ENCODE assay signal across 9 cellular contexts in the genomic region with DNA sequence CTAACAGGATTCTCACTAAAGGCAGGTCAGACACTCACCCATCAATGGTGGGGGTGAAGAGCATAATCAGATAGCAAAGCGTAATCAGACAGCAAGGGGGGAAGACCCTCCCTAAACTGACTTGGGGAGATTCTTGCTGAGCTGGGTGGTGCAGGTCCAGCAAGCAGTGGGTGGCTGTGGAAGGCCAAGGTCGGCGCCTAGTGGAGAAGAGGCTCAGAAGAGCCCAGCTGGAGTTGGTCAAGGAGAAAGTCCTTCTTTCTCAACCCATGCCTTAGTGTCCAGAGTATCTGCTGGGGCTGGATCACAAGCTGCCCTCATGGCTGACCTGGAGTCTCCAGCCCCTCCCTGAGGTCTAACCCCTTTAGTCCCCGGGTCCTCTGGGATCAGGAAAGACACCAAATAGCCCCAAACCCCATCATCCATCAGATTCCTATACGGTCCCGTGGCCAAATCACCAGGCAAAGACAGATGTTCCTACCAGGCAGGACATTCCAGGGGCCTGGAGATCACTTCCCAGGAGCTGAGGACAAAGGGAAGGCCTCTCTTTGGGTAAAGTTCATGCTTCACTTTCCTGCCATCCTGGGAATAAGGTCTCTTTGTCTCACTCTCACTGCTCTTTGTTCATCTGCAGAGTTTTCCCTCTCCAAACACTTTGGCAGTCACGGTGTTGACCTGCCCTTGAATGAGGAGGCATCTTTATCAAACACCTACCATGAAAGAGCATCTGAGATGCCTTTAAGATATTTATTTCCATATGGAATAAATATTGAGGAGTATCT. TPM values are rescaled to one million over a fixed set of nuclear protein-coding genes. Genes with fewer than 3 reads are reported as not detected.
DNase-seq lines count a peak whose midpoint lies in the region; ATAC-seq, FAIRE-seq and TF ChIP-seq lines count a peak whose summit lies in the region.
"Not testable (repeated sequence)": the region's sequence is repeated elsewhere in the genome, so short reads cannot be mapped to it uniquely, and the experiment has no call there.
"Had no signal": no experiment of that assay in that cellular context is flagged by ENCODE, and none has a peak within 500 bp of the region (broad histone marks: within the 10 kb centered on the region; RNA-seq: fewer than 3 reads in every experiment).

No MANE protein-coding gene starts in this region.

- BruUV-seq in MCF 10A (replicated peaks; lab: Mats Ljungman, UMichigan) = not testable (repeated sequence)

- H3K4me3 ChIP-seq in CD4-positive, CD25-positive, alpha-beta regulatory T cell (ENCODE audit: low read depth, low read length); stomach: not testable (repeated sequence)

- POLR2A ChIA-PET in MCF 10A (lab: Yijun Ruan, JAX) = interaction anchor here (1.5 kb wide), 1 partner anchor 11 kb away, joined by 4 read pairs; no protein-coding TSS in a partner anchor

- not testable (repeated sequence) for H3K9me3 ChIP-seq in CD4-positive, CD25-positive, alpha-beta regulatory T cell (ENCODE audit: control insufficient read depth in 2 of 2, low read length in 2 of 2); stomach

- H3K27me3 Mint-ChIP-seq in CD4-positive, CD25-positive, alpha-beta regulatory T cell; MCF 10A (ENCODE audit: insufficient read depth, unreplicated experiment); natural killer cell treated with Interleukin-12 subunit alpha and Interleukin-12 subunit beta and Interleukin-15 and Interleukin-18, amount 100 ng/mL, for 72 hours: not testable (repeated sequence)

- ATAC-seq in CD4-positive, CD25-positive, alpha-beta regulatory T cell (ENCODE audit: low read depth in 2 of 2); natural killer cell treated with Interleukin-12 subunit alpha and Interleukin-12 subunit beta and Interleukin-15 and Interleukin-18, amount 100 ng/mL, for 72 hours: not testable (repeated sequence)
- peak; percentile 26 for ATAC-seq in Right ventricle myocardium superior (ENCODE audit: poor library complexity)

- FAIRE-seq in urothelium cell line (lab: Jason Lieb, UNC) = peak; percentile 23

- H3K27ac Mint-ChIP-seq in CD4-positive, CD25-positive, alpha-beta regulatory T cell = peak overlapping the region; percentile 49 to 79 (median 55)
- H3K27ac Mint-ChIP-seq in MCF 10A (ENCODE audit: low read depth, unreplicated experiment) = peak overlapping the region; percentile 81
- H3K27ac Mint-ChIP-seq in natural killer cell treated with Interleukin-12 subunit alpha and Interleukin-12 subunit beta and Interleukin-15 and Interleukin-18, amount 100 ng/mL, for 72 hours = peak overlapping the region; percentile 58 to 83

- not testable (repeated sequence) for H3K27ac ChIP-seq in CD4-positive, CD25-positive, alpha-beta regulatory T cell (ENCODE audit: insufficient read depth, low read length, poor library complexity, severe bottlenecking); stomach

- H3K36me3 ChIP-seq in CD4-positive, CD25-positive, alpha-beta regulatory T cell (ENCODE audit: control insufficient read depth, insufficient read depth, low read length) = peaks cover 25% of the 10 kb centered on the region
- H3K36me3 ChIP-seq in stomach = peaks cover 4 to 86% (median 78%) of the 10 kb centered on the region in 4 donors

- intact Hi-C loops in MCF 10A (cut with micrococcal nuclease); Right ventricle myocardium superior (cut with DNase I); posterior vena cava (cut with DNase I); stomach (cut with DNase I; ENCODE audit: low total_unique reads): not testable (repeated sequence)

- not testable (repeated sequence) for TF ChIP-seq EP300 in stomach (IDR thresholded peaks at IDR 0.05)

- H3K9me3 Mint-ChIP-seq in CD4-positive, CD25-positive, alpha-beta regulatory T cell; MCF 10A (ENCODE audit: unreplicated experiment); natural killer cell treated with Interleukin-12 subunit alpha and Interleukin-12 subunit beta and Interleukin-15 and Interleukin-18, amount 100 ng/mL, for 72 hours: not testable (repeated sequence)

- H3K4me1 ChIP-seq in CD4-positive, CD25-positive, alpha-beta regulatory T cell (ENCODE audit: control insufficient read depth, insufficient read depth, low read length, poor library complexity, severe bottlenecking); stomach: not testable (repeated sequence)

- 79 to 90% (median 87%) methylated on average over 7 of the region's 7 CpGs for WGBS in stomach, 5 donors

- not testable (repeated sequence) for H3K4me3 Mint-ChIP-seq in CD4-positive, CD25-positive, alpha-beta regulatory T cell; MCF 10A (ENCODE audit: unreplicated experiment); natural killer cell treated with Interleukin-12 subunit alpha and Interleukin-12 subunit beta and Interleukin-15 and Interleukin-18, amount 100 ng/mL, for 72 hours

- CTCF ChIA-PET in MCF 10A (lab: Yijun Ruan, JAX) = interaction anchor here (1.4 to 1.5 kb wide), 2 partner anchors 13 to 14 kb away, joined by 4 to 5 read pairs; no protein-coding TSS in a partner anchor

- H3K4me1 Mint-ChIP-seq in CD4-positive, CD25-positive, alpha-beta regulatory T cell = not testable (repeated sequence)
- peaks cover 16% of the 10 kb centered on the region for H3K4me1 Mint-ChIP-seq in MCF 10A (ENCODE audit: insufficient read depth, unreplicated experiment)
- peaks cover 17 to 28% of the 10 kb centered on the region in 2 donors for H3K4me1 Mint-ChIP-seq in natural killer cell treated with Interleukin-12 subunit alpha and Interleukin-12 subunit beta and Interleukin-15 and Interleukin-18, amount 100 ng/mL, for 72 hours (ENCODE audit: low read depth in 2 of 2)

- DNase-seq in CD4-positive, CD25-positive, alpha-beta regulatory T cell; MCF 10A (ENCODE audit: unreplicated experiment); Right ventricle myocardium superior; natural killer cell treated with Interleukin-12 subunit alpha and Interleukin-12 subunit beta and Interleukin-15 and Interleukin-18, amount 100 ng/mL, for 72 hours (ENCODE audit: low spot score); urothelium cell line (ENCODE audit: low spot score): not testable (repeated sequence)
- DNase-seq in activated CD8-positive, alpha-beta memory T cell treated with anti-CD3 and anti-CD28 coated beads, Interleukin-2, amount 50 U/mL, for 48 hours = peak; percentile 42
- DNase-seq in posterior vena cava (ENCODE audit: low spot score) (peak; percentile 69), stomach (peak; percentile 14)

- peaks cover 33% of the 10 kb centered on the region for H3K36me3 Mint-ChIP-seq in CD4-positive, CD25-positive, alpha-beta regulatory T cell
- H3K36me3 Mint-ChIP-seq in MCF 10A (ENCODE audit: insufficient read depth, unreplicated experiment) = not testable (repeated sequence)
- peaks cover 11% of the 10 kb centered on the region for H3K36me3 Mint-ChIP-seq in natural killer cell treated with Interleukin-12 subunit alpha and Interleukin-12 subunit beta and Interleukin-15 and Interleukin-18, amount 100 ng/mL, for 72 hours

- TF ChIP-seq CTCF in MCF 10A (IDR thresholded peaks at IDR 0.05; ENCODE audit: unreplicated experiment); stomach (IDR thresholded peaks at IDR 0.05): not testable (repeated sequence)

- H3K27me3 ChIP-seq in CD4-positive, CD25-positive, alpha-beta regulatory T cell (ENCODE audit: control insufficient read depth, insufficient read depth, low read length); stomach: not testable (repeated sequence)

- TF ChIP-seq POLR2A in stomach (IDR thresholded peaks at IDR 0.05) = not testable (repeated sequence)

RNA-seq across cellular contexts. Expression of a gene that starts 11.1 kb away (rescaled TPM):
- 16.8 TPM for total RNA-seq in CD4-positive, CD25-positive, alpha-beta regulatory T cell
- 1 to 10 TPM; 6.3 to 8.4 (median 7.2) TPM for polyA plus RNA-seq in CD4-positive, CD25-positive, alpha-beta regulatory T cell
- total RNA-seq in MCF 10A (2022) (0.14 and 0.69 TPM in 2 replicates), Right ventricle myocardium superior (16.8 TPM), posterior vena cava (10 to 100 TPM; 39.9 to 69.3 TPM), stomach (10 to 100 TPM in 4 of 5 donors, 1 to 10 TPM in 1; 5.2 to 87.5 (median 38.2) TPM)
- 100 to 1,000 TPM in 1 of 2 donors, 10 to 100 TPM in 1; 42.2 to 129 TPM for total RNA-seq in natural killer cell treated with Interleukin-12 subunit alpha and Interleukin-12 subunit beta and Interleukin-15 and Interleukin-18, amount 100 ng/mL, for 72 hours
- polyA plus RNA-seq in stomach = 10 to 100 TPM in 2 of 3 donors, 1 to 10 TPM in 1; 7.3 to 58.1 (median 38.9) TPM
- total RNA-seq: H9 had no signal

RNA-seq across cellular contexts. Expression of a gene that starts 24.7 kb away (rescaled TPM):
- 69.7 TPM for total RNA-seq in CD4-positive, CD25-positive, alpha-beta regulatory T cell
- polyA plus RNA-seq in CD4-positive, CD25-positive, alpha-beta regulatory T cell = 10 to 100 TPM; 18.8 to 28.6 (median 22.0) TPM
- total RNA-seq in MCF 10A (2022) = 16.0 and 38.7 TPM in 2 replicates
- 58.6 TPM for total RNA-seq in Right ventricle myocardium superior
- 100 to 1,000 TPM in 1 of 2 donors, 10 to 100 TPM in 1; 92.1 to 231 TPM for total RNA-seq in natural killer cell treated with Interleukin-12 subunit alpha and Interleukin-12 subunit beta and Interleukin-15 and Interleukin-18, amount 100 ng/mL, for 72 hours
- 10 to 100 TPM; 50.5 to 54.4 TPM for total RNA-seq in posterior vena cava
- total RNA-seq in stomach = 100 to 1,000 TPM in 1 of 5 donors, 10 to 100 TPM in 4; 11.6 to 101 (median 44.9) TPM
- 10 to 100 TPM; 18.8 to 36.9 (median 20.7) TPM for polyA plus RNA-seq in stomach
